Comparison of ENCODE assay signal across 13 cellular contexts in the genomic region with DNA sequence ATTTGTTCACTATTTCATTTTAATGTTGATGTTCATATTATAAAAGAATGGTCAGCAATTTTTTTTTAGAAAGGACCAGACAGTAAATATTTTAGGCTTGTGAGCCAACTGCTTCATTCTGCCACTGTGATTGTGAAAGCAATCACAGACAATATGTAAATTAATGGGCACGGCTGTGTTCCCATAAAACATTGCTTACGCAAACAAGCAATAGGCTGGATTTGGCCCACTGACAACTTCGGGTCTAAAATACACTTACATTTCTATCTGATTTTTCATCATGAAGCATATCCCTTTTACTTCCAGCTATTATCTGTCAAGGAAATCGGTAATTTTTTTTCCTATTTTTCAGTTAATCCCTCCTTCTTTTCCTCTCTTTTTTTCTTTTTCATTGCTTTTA.
"Had no signal": no experiment of that assay in that cellular context is flagged by ENCODE, and none has a peak within 500 bp of the region (broad histone marks: within the 10 kb centered on the region; RNA-seq: fewer than 3 reads in every experiment).

No MANE protein-coding gene starts in this region.

- FAIRE-seq: kidney had no signal

- H3K9me3 ChIP-seq: adrenal gland, ovary, tibial artery, vagina had no signal

- DNase-seq: activated CD4-positive, alpha-beta T cell treated with anti-CD3 and anti-CD28 coated beads, Interleukin-2, amount 50 U/mL, for 1 hour; activated naive CD4-positive, alpha-beta T cell treated with anti-CD3 and anti-CD28 coated beads, Interleukin-2, amount 10 ng/mL, durations not matched to agents 7 days and 5 days; adrenal gland; central memory CD4-positive, alpha-beta T cell; cortex of kidney; effector memory CD4-positive, alpha-beta T cell; kidney; left ventricle myocardium superior; ovary; tibial artery had no signal

- H3K36me3 ChIP-seq: adrenal gland, neural progenitor cell, ovary, tibial artery, vagina had no signal

- H3K27ac ChIP-seq: adrenal gland, hepatocyte, neural progenitor cell, ovary, tibial artery, vagina had no signal

- H3K27me3 ChIP-seq: adrenal gland, hepatocyte, neural progenitor cell, ovary, tibial artery, vagina had no signal

- H3K4me3 ChIP-seq: adrenal gland, hepatocyte, neural progenitor cell, ovary, tibial artery, vagina had no signal

- H3K4me1 ChIP-seq: adrenal gland, neural progenitor cell, tibial artery, vagina had no signal

- H3K9ac ChIP-seq: neural progenitor cell had no signal
